Comparison of ENCODE assay signal across 7 cellular contexts in the genomic region with DNA sequence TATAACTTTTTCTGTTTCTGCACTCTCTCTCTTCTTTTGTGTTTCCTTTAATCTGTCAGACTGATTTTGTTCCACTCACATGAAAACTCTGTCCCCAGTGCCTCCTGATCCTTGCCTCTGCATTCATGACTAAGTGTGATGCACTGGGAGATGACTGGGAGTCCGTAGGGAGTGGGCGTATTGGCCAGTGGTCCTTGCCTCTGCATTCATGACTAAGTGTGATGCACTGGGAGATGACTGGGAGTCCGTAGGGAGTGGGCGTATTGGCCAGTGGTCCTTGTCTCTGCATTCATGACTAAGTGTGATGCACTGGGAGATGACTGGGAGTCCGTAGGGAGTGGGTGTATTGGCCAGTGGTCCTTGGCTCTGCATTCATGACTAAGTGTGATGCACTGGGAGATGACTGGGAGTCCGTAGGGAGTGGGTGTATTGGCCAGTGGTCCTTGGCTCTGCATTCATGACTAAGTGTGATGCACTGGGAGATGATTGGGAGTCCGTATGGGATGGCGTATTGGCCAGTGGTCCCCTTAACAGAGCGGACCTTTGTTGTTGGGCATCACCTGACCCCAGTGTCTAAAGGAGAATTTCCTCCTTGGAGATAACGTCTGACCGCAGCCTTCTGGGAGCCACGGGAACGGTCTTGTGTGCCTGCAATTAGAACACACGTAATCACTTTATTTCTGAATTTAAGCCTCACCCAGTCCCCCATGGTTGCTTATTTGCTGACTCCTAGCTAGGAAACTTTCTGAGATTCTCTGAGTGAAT.
DNase-seq lines count a peak whose midpoint lies in the region; FAIRE-seq and TF ChIP-seq lines count a peak whose summit lies in the region.
"Not testable (repeated sequence)": the region's sequence is repeated elsewhere in the genome, so short reads cannot be mapped to it uniquely, and the experiment has no call there.

No MANE protein-coding gene starts in this region.

- not testable (repeated sequence) for H3K9me3 ChIP-seq in small intestine (ENCODE audit: control insufficient read depth, low read depth)

- in situ Hi-C loops in SK-MEL-5 (cut with HindIII; ENCODE audit: low pct_unique_long_range_greater_than_20kb, low sequenced_read_pairs); astrocyte of the spinal cord (cut with HindIII; ENCODE audit: low sequenced_read_pairs): not testable (repeated sequence)

- peak; percentile 41 for FAIRE-seq in small intestine (lab: Jason Lieb, UNC)

- not testable (repeated sequence) for H3K4me3 ChIP-seq in astrocyte of the spinal cord (ENCODE audit: low read depth, low read length); epithelial cell of esophagus (ENCODE audit: low read length); small intestine (ENCODE audit: low read depth in 1 of 2, low read length in 2 of 2)

- H3K27me3 ChIP-seq in small intestine (ENCODE audit: control insufficient read depth in 2 of 2, insufficient read depth in 2 of 2, low read length in 2 of 2): not testable (repeated sequence)

- 88 to 94% (median 91%) methylated on average over 14 of the region's 14 CpGs for WGBS in small intestine, 3 donors

- DNase-seq in ELR (ENCODE audit: low read depth) (peak; percentile 38), HT1080 (ENCODE audit: low read depth) (peak; percentile 97), SK-MEL-5 (ENCODE audit: low read depth, low spot score) (peak; percentile 99), astrocyte of the spinal cord (ENCODE audit: low read depth, low spot score) (peak; percentile 37), epithelial cell of esophagus (ENCODE audit: low read depth) (peak; percentile 63), hepatic stellate cell (ENCODE audit: low spot score) (peak; percentile 9)
- not testable (repeated sequence) for DNase-seq in small intestine

- not testable (repeated sequence) for H3K4me1 ChIP-seq in small intestine (ENCODE audit: control insufficient read depth in 2 of 2, insufficient read depth in 1 of 2, low read depth in 1 of 2, low read length in 1 of 2)

- not testable (repeated sequence) for H3K36me3 ChIP-seq in small intestine (ENCODE audit: control insufficient read depth in 2 of 2, insufficient read depth in 2 of 2, low read length in 2 of 2)

- H3K27ac ChIP-seq in small intestine (ENCODE audit: low read depth in 1 of 2, low read length in 1 of 2): not testable (repeated sequence)

- not testable (repeated sequence) for TF ChIP-seq CTCF in astrocyte of the spinal cord (IDR thresholded peaks at IDR 0.05; ENCODE audit: low read depth, low read length); epithelial cell of esophagus (IDR thresholded peaks at IDR 0.05; ENCODE audit: insufficient read depth, low read depth, low read length, missing control alignments)
